In genomic region chr11:22828373-22828772, GRCh38 we compare ENCODE assay signal across 1 cellular context.
TF ChIP-seq lines count a peak whose summit lies in the region.

No MANE protein-coding gene starts in this region.

TF ChIP-seq in K562, 482 proteins besides CTCF, POLR2A, EP300 and RAD21 (continued from another document and continues in another):
- TF ChIP-seq, protein P1, sequence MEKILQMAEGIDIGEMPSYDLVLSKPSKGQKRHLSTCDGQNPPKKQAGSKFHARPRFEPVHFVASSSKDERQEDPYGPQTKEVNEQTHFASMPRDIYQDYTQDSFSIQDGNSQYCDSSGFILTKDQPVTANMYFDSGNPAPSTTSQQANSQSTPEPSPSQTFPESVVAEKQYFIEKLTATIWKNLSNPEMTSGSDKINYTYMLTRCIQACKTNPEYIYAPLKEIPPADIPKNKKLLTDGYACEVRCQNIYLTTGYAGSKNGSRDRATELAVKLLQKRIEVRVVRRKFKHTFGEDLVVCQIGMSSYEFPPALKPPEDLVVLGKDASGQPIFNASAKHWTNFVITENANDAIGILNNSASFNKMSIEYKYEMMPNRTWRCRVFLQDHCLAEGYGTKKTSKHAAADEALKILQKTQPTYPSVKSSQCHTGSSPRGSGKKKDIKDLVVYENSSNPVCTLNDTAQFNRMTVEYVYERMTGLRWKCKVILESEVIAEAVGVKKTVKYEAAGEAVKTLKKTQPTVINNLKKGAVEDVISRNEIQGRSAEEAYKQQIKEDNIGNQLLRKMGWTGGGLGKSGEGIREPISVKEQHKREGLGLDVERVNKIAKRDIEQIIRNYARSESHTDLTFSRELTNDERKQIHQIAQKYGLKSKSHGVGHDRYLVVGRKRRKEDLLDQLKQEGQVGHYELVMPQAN (IDR thresholded peaks at IDR 0.05; ENCODE audit: borderline replicate concordance): no peak
- no peak for TF ChIP-seq MYNN (IDR thresholded peaks at IDR 0.05)
- TF ChIP-seq MYNN (CRISPR knock-in tag; IDR thresholded peaks at IDR 0.05): no peak
- TF ChIP-seq TCFL5 (CRISPR knock-in tag; conservative IDR thresholded peaks at IDR 0.05): no peak
- 0 out of 2 replicates have a peak, but pooled peaks have one; percentile 8 for TF ChIP-seq TEAD4 (IDR thresholded peaks at IDR 0.05; ENCODE audit: low read length)
- TF ChIP-seq TEAD4 (CRISPR knock-in tag; IDR thresholded peaks at IDR 0.05; ENCODE audit: borderline replicate concordance): no peak
- no peak for TF ChIP-seq CBX1 (IDR thresholded peaks at IDR 0.05; ENCODE audit: low read depth)
- TF ChIP-seq FOXA1 (IDR thresholded peaks at IDR 0.05; ENCODE audit: borderline replicate concordance): no peak
- TF ChIP-seq SNIP1 (IDR thresholded peaks at IDR 0.05; ENCODE audit: low read depth): no peak
- TF ChIP-seq, protein P2, sequence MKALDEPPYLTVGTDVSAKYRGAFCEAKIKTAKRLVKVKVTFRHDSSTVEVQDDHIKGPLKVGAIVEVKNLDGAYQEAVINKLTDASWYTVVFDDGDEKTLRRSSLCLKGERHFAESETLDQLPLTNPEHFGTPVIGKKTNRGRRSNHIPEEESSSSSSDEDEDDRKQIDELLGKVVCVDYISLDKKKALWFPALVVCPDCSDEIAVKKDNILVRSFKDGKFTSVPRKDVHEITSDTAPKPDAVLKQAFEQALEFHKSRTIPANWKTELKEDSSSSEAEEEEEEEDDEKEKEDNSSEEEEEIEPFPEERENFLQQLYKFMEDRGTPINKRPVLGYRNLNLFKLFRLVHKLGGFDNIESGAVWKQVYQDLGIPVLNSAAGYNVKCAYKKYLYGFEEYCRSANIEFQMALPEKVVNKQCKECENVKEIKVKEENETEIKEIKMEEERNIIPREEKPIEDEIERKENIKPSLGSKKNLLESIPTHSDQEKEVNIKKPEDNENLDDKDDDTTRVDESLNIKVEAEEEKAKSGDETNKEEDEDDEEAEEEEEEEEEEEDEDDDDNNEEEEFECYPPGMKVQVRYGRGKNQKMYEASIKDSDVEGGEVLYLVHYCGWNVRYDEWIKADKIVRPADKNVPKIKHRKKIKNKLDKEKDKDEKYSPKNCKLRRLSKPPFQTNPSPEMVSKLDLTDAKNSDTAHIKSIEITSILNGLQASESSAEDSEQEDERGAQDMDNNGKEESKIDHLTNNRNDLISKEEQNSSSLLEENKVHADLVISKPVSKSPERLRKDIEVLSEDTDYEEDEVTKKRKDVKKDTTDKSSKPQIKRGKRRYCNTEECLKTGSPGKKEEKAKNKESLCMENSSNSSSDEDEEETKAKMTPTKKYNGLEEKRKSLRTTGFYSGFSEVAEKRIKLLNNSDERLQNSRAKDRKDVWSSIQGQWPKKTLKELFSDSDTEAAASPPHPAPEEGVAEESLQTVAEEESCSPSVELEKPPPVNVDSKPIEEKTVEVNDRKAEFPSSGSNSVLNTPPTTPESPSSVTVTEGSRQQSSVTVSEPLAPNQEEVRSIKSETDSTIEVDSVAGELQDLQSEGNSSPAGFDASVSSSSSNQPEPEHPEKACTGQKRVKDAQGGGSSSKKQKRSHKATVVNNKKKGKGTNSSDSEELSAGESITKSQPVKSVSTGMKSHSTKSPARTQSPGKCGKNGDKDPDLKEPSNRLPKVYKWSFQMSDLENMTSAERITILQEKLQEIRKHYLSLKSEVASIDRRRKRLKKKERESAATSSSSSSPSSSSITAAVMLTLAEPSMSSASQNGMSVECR (CRISPR knock-in tag; IDR thresholded peaks at IDR 0.05): no peak
- no peak for TF ChIP-seq BRD9 (IDR thresholded peaks at IDR 0.05; ENCODE audit: low read depth, partially characterized antibody)
- no peak for TF ChIP-seq ZNF830 (CRISPR knock-in tag; IDR thresholded peaks at IDR 0.05)
- TF ChIP-seq NRF1 (conservative IDR thresholded peaks at IDR 0.05 in 1 of 2, IDR thresholded peaks at IDR 0.05 in 1 of 2): no peak
- TF ChIP-seq TEAD1 (CRISPR knock-in tag; IDR thresholded peaks at IDR 0.05): no peak
- no peak for TF ChIP-seq ETV6 (IDR thresholded peaks at IDR 0.05; ENCODE audit: borderline replicate concordance in 1 of 2, low read depth in 2 of 2, low read length in 1 of 2)
- no peak for TF ChIP-seq ETV6 (CRISPR knock-in tag; IDR thresholded peaks at IDR 0.05; ENCODE audit: borderline replicate concordance)
- no peak for TF ChIP-seq GTF2A2 (tag; IDR thresholded peaks at IDR 0.05)
- TF ChIP-seq ZBTB40 (IDR thresholded peaks at IDR 0.05): no peak
- no peak for TF ChIP-seq ZBTB40 (CRISPR knock-in tag; IDR thresholded peaks at IDR 0.05)
- no peak for TF ChIP-seq BCOR (IDR thresholded peaks at IDR 0.05)
- TF ChIP-seq BRD4 (IDR thresholded peaks at IDR 0.05): no peak
- no peak for TF ChIP-seq KAT7 (CRISPR knock-in tag; IDR thresholded peaks at IDR 0.05; ENCODE audit: borderline replicate concordance)
- TF ChIP-seq RFX7 (CRISPR knock-in tag; IDR thresholded peaks at IDR 0.05): no peak
- no peak for TF ChIP-seq ZNF696 (CRISPR knock-in tag; conservative IDR thresholded peaks at IDR 0.05)
- peak; percentile 29; the same call in 1 of the 2 replicates for TF ChIP-seq C11orf30 (IDR thresholded peaks at IDR 0.05; ENCODE audit: low read depth)
- TF ChIP-seq DMBX1 (CRISPR knock-in tag; IDR thresholded peaks at IDR 0.05; ENCODE audit: borderline replicate concordance): no peak
- TF ChIP-seq, protein P3, sequence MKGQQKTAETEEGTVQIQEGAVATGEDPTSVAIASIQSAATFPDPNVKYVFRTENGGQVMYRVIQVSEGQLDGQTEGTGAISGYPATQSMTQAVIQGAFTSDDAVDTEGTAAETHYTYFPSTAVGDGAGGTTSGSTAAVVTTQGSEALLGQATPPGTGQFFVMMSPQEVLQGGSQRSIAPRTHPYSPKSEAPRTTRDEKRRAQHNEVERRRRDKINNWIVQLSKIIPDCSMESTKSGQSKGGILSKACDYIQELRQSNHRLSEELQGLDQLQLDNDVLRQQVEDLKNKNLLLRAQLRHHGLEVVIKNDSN (CRISPR knock-in tag; IDR thresholded peaks at IDR 0.05): no peak
- TF ChIP-seq ZNF778 (CRISPR knock-in tag; IDR thresholded peaks at IDR 0.05): no peak
- TF ChIP-seq, protein P4, sequence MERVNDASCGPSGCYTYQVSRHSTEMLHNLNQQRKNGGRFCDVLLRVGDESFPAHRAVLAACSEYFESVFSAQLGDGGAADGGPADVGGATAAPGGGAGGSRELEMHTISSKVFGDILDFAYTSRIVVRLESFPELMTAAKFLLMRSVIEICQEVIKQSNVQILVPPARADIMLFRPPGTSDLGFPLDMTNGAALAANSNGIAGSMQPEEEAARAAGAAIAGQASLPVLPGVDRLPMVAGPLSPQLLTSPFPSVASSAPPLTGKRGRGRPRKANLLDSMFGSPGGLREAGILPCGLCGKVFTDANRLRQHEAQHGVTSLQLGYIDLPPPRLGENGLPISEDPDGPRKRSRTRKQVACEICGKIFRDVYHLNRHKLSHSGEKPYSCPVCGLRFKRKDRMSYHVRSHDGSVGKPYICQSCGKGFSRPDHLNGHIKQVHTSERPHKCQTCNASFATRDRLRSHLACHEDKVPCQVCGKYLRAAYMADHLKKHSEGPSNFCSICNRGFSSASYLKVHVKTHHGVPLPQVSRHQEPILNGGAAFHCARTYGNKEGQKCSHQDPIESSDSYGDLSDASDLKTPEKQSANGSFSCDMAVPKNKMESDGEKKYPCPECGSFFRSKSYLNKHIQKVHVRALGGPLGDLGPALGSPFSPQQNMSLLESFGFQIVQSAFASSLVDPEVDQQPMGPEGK (CRISPR knock-in tag; IDR thresholded peaks at IDR 0.05; ENCODE audit: borderline replicate concordance): no peak
- no peak for TF ChIP-seq NCOR1 (IDR thresholded peaks at IDR 0.05)
- TF ChIP-seq ZNF311 (CRISPR knock-in tag; IDR thresholded peaks at IDR 0.05): no peak
- no peak for TF ChIP-seq CHD2 (IDR thresholded peaks at IDR 0.05; ENCODE audit: low read depth, low read length)
- TF ChIP-seq ARID1B (IDR thresholded peaks at IDR 0.05): 0 out of 2 replicates have a peak, but pooled peaks have one; percentile 17
- TF ChIP-seq ZKSCAN8 (CRISPR knock-in tag; IDR thresholded peaks at IDR 0.05): no peak
- TF ChIP-seq MAFF (IDR thresholded peaks at IDR 0.05; ENCODE audit: low read length): 0 out of 2 replicates have a peak, but pooled peaks have one; percentile 14
- no peak for TF ChIP-seq TAF15 (IDR thresholded peaks at IDR 0.05; ENCODE audit: low read depth, low read length)
- TF ChIP-seq SMC3 (conservative IDR thresholded peaks at IDR 0.05; ENCODE audit: insufficient read depth, low read depth, low read length): no peak
- peak; percentile 69 for TF ChIP-seq ZNF316 (IDR thresholded peaks at IDR 0.05)
- peak; percentile 26 for TF ChIP-seq TAF1 (IDR thresholded peaks at IDR 0.05; ENCODE audit: control insufficient read depth, extremely low read depth, insufficient read depth, low read length, severe bottlenecking)
- peak; percentile 2 for TF ChIP-seq MEIS2 (IDR thresholded peaks at IDR 0.05; ENCODE audit: partially characterized antibody)
- TF ChIP-seq, protein P5, sequence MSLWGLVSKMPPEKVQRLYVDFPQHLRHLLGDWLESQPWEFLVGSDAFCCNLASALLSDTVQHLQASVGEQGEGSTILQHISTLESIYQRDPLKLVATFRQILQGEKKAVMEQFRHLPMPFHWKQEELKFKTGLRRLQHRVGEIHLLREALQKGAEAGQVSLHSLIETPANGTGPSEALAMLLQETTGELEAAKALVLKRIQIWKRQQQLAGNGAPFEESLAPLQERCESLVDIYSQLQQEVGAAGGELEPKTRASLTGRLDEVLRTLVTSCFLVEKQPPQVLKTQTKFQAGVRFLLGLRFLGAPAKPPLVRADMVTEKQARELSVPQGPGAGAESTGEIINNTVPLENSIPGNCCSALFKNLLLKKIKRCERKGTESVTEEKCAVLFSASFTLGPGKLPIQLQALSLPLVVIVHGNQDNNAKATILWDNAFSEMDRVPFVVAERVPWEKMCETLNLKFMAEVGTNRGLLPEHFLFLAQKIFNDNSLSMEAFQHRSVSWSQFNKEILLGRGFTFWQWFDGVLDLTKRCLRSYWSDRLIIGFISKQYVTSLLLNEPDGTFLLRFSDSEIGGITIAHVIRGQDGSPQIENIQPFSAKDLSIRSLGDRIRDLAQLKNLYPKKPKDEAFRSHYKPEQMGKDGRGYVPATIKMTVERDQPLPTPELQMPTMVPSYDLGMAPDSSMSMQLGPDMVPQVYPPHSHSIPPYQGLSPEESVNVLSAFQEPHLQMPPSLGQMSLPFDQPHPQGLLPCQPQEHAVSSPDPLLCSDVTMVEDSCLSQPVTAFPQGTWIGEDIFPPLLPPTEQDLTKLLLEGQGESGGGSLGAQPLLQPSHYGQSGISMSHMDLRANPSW (CRISPR knock-in tag; IDR thresholded peaks at IDR 0.05): no peak
- TF ChIP-seq, protein P6, sequence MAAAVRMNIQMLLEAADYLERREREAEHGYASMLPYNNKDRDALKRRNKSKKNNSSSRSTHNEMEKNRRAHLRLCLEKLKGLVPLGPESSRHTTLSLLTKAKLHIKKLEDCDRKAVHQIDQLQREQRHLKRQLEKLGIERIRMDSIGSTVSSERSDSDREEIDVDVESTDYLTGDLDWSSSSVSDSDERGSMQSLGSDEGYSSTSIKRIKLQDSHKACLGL (CRISPR knock-in tag; IDR thresholded peaks at IDR 0.05; ENCODE audit: borderline replicate concordance, poor library complexity, severe bottlenecking): no peak
- TF ChIP-seq NR2C2 (CRISPR knock-in tag; IDR thresholded peaks at IDR 0.05): no peak
- TF ChIP-seq NR2C2 (tag; IDR thresholded peaks at IDR 0.05): no peak
- peak; percentile 34; the same call in 1 of the 2 replicates for TF ChIP-seq EGR1 (conservative IDR thresholded peaks at IDR 0.05)
- TF ChIP-seq SAP30 (IDR thresholded peaks at IDR 0.05; ENCODE audit: borderline replicate concordance, insufficient read depth, low read depth, low read length, poor library complexity, severe bottlenecking): no peak
